Comparison of ENCODE assay signal across 9 cellular contexts in the genomic region with DNA sequence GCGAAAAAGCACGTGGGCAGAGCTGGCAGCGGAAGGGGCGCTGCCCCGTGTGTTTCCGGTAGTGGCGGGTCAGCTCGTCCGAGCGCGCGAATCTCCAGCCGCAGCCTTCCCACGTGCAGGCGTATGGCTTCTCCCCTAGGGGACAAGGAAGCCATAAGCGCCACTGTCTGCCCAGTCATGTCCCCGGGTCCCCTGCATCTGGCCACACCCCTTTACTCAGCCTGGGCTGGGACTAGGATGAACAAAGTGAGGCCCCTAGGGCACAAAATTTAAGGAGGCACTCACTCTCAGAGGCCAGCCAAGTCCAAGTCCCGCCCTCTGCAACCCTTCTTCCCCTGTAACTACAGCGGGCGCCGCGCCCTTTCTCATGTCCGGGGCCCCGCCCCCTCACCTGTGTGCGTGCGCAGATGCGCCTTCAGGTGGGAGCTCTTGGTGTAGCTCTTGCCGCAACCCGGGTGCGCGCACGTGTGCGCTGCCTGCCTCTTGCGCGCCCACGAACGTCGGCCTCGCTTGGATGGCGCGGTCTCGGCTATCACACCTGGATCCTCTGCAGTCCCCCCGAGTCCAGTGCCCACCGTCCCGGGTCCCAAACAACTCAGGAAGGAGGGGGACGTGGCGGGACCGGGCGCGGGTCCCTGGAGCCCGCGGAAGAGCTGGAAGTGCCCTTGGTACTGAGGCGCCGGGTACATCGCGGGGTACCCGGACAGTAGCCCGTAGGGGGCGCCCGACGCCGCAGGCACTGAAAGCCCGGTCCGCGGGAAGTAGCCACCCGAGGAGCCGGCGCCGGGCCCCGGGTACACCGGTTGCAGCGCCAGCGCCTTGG. TPM values are rescaled to one million over a fixed set of nuclear protein-coding genes. Genes with fewer than 3 reads are reported as not detected.
DNase-seq lines count a peak whose midpoint lies in the region; ATAC-seq, FAIRE-seq and TF ChIP-seq lines count a peak whose summit lies in the region.
"Had no signal": no experiment of that assay in that cellular context is flagged by ENCODE, and none has a peak within 500 bp of the region (broad histone marks: within the 10 kb centered on the region; RNA-seq: fewer than 3 reads in every experiment).

No MANE protein-coding gene starts in this region.

- no TSS peak for BruUV-seq in endothelial cell of umbilical vein (replicated peaks; lab: Mats Ljungman, UMichigan)

- H3K4me1 Mint-ChIP-seq in activated CD8-positive, alpha-beta memory T cell treated with anti-CD3 and anti-CD28 coated beads, Interleukin-2, amount 10 ng/mL, durations not matched to agents 7 days and 5 days, result peaks cover 36% of the 10 kb centered on the region

- dilution Hi-C loops in endothelial cell of umbilical vein (cut with MboI; ENCODE audit: extremely low pct_ligation_motif_present, low sequenced_read_pairs), result no loop called here

- H3K4me1 ChIP-seq in A549, result no peaks in the 10 kb centered on the region
- H3K4me1 ChIP-seq in endothelial cell of umbilical vein (ENCODE audit: control insufficient read depth, extremely low read depth, insufficient read depth, low read length), result peaks cover 4% of the 10 kb centered on the region

- peak overlapping the region; percentile 87 for H3K27ac Mint-ChIP-seq in activated CD8-positive, alpha-beta memory T cell treated with anti-CD3 and anti-CD28 coated beads, Interleukin-2, amount 10 ng/mL, durations not matched to agents 7 days and 5 days

- peaks cover 3% of the 10 kb centered on the region for H3K9me3 Mint-ChIP-seq in activated CD8-positive, alpha-beta memory T cell treated with anti-CD3 and anti-CD28 coated beads, Interleukin-2, amount 10 ng/mL, durations not matched to agents 7 days and 5 days (ENCODE audit: low read depth)

- ATAC-seq in A549, result peak; percentile 71 to 78
- ATAC-seq in GM19328 (IDR thresholded peaks at IDR 0.05; ENCODE audit: unreplicated experiment), result peak; percentile 32
- ATAC-seq in activated CD8-positive, alpha-beta memory T cell treated with anti-CD3 and anti-CD28 coated beads, Interleukin-2, amount 10 ng/mL, durations not matched to agents 7 days and 5 days, result peak; percentile 70

- peak overlapping the region; percentile 83 for H3K4me3 Mint-ChIP-seq in activated CD8-positive, alpha-beta memory T cell treated with anti-CD3 and anti-CD28 coated beads, Interleukin-2, amount 10 ng/mL, durations not matched to agents 7 days and 5 days

- peak; percentile 68 for TF ChIP-seq CTCF in A549 (IDR thresholded peaks at IDR 0.05)
- peak; percentile 53 to 76 for TF ChIP-seq CTCF in endothelial cell of umbilical vein (IDR thresholded peaks at IDR 0.05; ENCODE audit: extremely low read depth in 1 of 2, insufficient read depth in 1 of 2, low read depth in 1 of 2, low read length in 2 of 2)

- intact Hi-C loops in endothelial cell of umbilical vein (cut with micrococcal nuclease), result loop anchor here (1.0 kb wide), 1 partner anchor 80 kb away; no protein-coding TSS in a partner anchor

- no peak for TF ChIP-seq EP300 in A549 (IDR thresholded peaks at IDR 0.05)

- no peaks in the 10 kb centered on the region for H4K20me1 ChIP-seq in endothelial cell of umbilical vein (replicated peaks; ENCODE audit: control insufficient read depth, extremely low read depth, insufficient read depth, low read length)

- WGBS in A549 (ENCODE audit: missing lambda C conversion rate), result 60% methylated on average over 25 of the region's 73 CpGs

- CTCF ChIA-PET in A549 (lab: Yijun Ruan, JAX) (interaction anchor here (0.6 to 4.5 kb wide), 21 partner anchors 9 to 119 kb away, joined by 3 to 17 read pairs (median 3); a partner anchor contains a TSS), endothelial cell of umbilical vein (lab: Charles Lee) (interaction anchor here (0.5 to 1.5 kb wide), 11 partner anchors 9 to 1396 kb away, joined by 3 to 12 read pairs (median 3); a partner anchor contains a TSS)
- CTCF ChIA-PET in activated CD8-positive, alpha-beta memory T cell treated with anti-CD3 and anti-CD28 coated beads, Interleukin-2, amount 10 ng/mL, durations not matched to agents 7 days and 5 days (lab: Charles Lee), result interaction anchor here (0.6 to 10.6 kb wide), 40 partner anchors 9 to 1595 kb away, joined by 3 to 163 read pairs (median 4); a partner anchor contains a TSS

- TF ChIP-seq RAD21 in A549 (conservative IDR thresholded peaks at IDR 0.05 in 1 of 2, IDR thresholded peaks at IDR 0.05 in 1 of 2), result peak; percentile 16 to 47; a peak in 3 of 5 replicates

- peaks cover 9% of the 10 kb centered on the region; the same call in 2 of the 3 replicates for H3K9me3 ChIP-seq in A549
- no peaks in the 10 kb centered on the region for H3K9me3 ChIP-seq in endothelial cell of umbilical vein (replicated peaks; ENCODE audit: control insufficient read depth, insufficient read depth, low read length)

- no peaks in the 10 kb centered on the region for H3K9me1 ChIP-seq in endothelial cell of umbilical vein (replicated peaks; ENCODE audit: control insufficient read depth, extremely low read depth, insufficient read depth, low read length)

- no peaks in the 10 kb centered on the region for H3K27me3 Mint-ChIP-seq in activated CD8-positive, alpha-beta memory T cell treated with anti-CD3 and anti-CD28 coated beads, Interleukin-2, amount 10 ng/mL, durations not matched to agents 7 days and 5 days

- H3K36me3 Mint-ChIP-seq in activated CD8-positive, alpha-beta memory T cell treated with anti-CD3 and anti-CD28 coated beads, Interleukin-2, amount 10 ng/mL, durations not matched to agents 7 days and 5 days, result peaks cover 5% of the 10 kb centered on the region

- H3K9ac ChIP-seq in endothelial cell of umbilical vein (replicated peaks; ENCODE audit: extremely low read depth, insufficient read depth, low read length), result no peak overlapping the region

- POLR2A ChIA-PET in A549 (lab: Yijun Ruan, JAX) (interaction anchor here (0.6 kb wide), 1 partner anchor 80 kb away, joined by 3 read pairs; no protein-coding TSS in a partner anchor), endothelial cell of umbilical vein (lab: Charles Lee) (no interaction called here)

- peak overlapping the region; percentile 51 for H2AFZ ChIP-seq in endothelial cell of umbilical vein (ENCODE audit: low read depth, low read length)

- no peaks in the 10 kb centered on the region for H3K79me2 ChIP-seq in endothelial cell of umbilical vein (ENCODE audit: control insufficient read depth, insufficient read depth, low read length)

- no peak for TF ChIP-seq POLR2A in A549 (IDR thresholded peaks at IDR 0.05; ENCODE audit: low read length)
- TF ChIP-seq POLR2A in endothelial cell of umbilical vein (IDR thresholded peaks at IDR 0.05; ENCODE audit: low read depth, low read length), result no peak

- DNase-seq in A549 (ENCODE audit: low read depth in 1 of 2, low spot score in 1 of 2), result peak; percentile 54 to 74
- DNase-seq in NCI-H526 (lab: John Stamatoyannopoulos, UW), result peak; percentile 80 to 95
- DNase-seq in activated CD8-positive, alpha-beta memory T cell treated with anti-CD3 and anti-CD28 coated beads, Interleukin-2, amount 10 ng/mL, durations not matched to agents 7 days and 5 days, result peak; percentile 96
- peak; percentile 45 for DNase-seq in endothelial cell of umbilical vein (ENCODE audit: low read depth, low spot score)
- DNase-seq in mucosa of gallbladder (ENCODE audit: low spot score), result peak; percentile 84
- peak; percentile 79 to 81 for DNase-seq in stimulated activated CD8-positive, alpha-beta memory T cell treated with anti-CD3 and anti-CD28 coated beads, Interleukin-7, amount 100 ng/mL, for 4 hours (ENCODE audit: low read depth in 2 of 2)
- no peak for DNase-seq in kidney glomerular epithelial cell (lab: John Stamatoyannopoulos, UW)
- DNase-seq: DND-41 had no signal

- peak overlapping the region; percentile 65 for H3K4me2 ChIP-seq in A549
- H3K4me2 ChIP-seq in endothelial cell of umbilical vein (ENCODE audit: insufficient read depth, low read length), result peak overlapping the region; percentile 16

- FAIRE-seq in A549 (lab: Jason Lieb, UNC) (no peak), endothelial cell of umbilical vein (lab: Jason Lieb, UNC) (no peak)

- H3K4me3 ChIP-seq in A549 (peak overlapping the region; percentile 36), endothelial cell of umbilical vein (replicated peaks in 1 of 3; ENCODE audit: insufficient read depth in 1 of 3, low read depth in 1 of 3, low read length in 3 of 3) (peak overlapping the region in 2 of 3 experiments; percentile 17 to 21)

- H3K27ac ChIP-seq in A549, result peak overlapping the region in 1 of 2 experiments; percentile 83; a peak in 4 of 6 replicates
- H3K27ac ChIP-seq in endothelial cell of umbilical vein (ENCODE audit: insufficient read depth, low read depth, low read length), result no peak overlapping the region

- no peaks in the 10 kb centered on the region for H3K36me3 ChIP-seq in endothelial cell of umbilical vein (ENCODE audit: control insufficient read depth in 2 of 2, extremely low read depth in 1 of 2, insufficient read depth in 2 of 2, low read length in 2 of 2)

- peaks cover 12 to 22% of the 10 kb centered on the region in 2 experiments for H3K27me3 ChIP-seq in endothelial cell of umbilical vein (ENCODE audit: control insufficient read depth in 2 of 2, insufficient read depth in 2 of 2, low read length in 2 of 2)

RNA-seq across cellular contexts. Expression of a gene that starts 1.9 kb away (rescaled TPM):
- polyA plus RNA-seq in A549 (2011; rRNA removed) (not detected in 2 replicates), A549 (2017; fragmentation: RNase III; extraction: RNeasy Plus Mini Kit Qiagen cat#74134 plus additional on column Dnase treatment) (not detected in 3 replicates), endothelial cell of umbilical vein (not detected in 2 replicates)
- polyA plus RNA-seq in A549 (2012; cell fraction: cytosol; rRNA removed), result 0.04 TPM in 2 replicates
- polyA plus RNA-seq in A549 (2012; cell fraction: nucleus; rRNA removed), result 0.05 TPM in 1 of 2 replicates, not detected in the other
- polyA minus RNA-seq in A549 (2011; rRNA and poly(A)+ RNA removed), result not detected in 2 replicates
- total RNA-seq in activated CD8-positive, alpha-beta memory T cell treated with anti-CD3 and anti-CD28 coated beads, Interleukin-2, amount 10 ng/mL, durations not matched to agents 7 days and 5 days, result under 1 TPM; 0.29 to 0.45 TPM
- total RNA-seq in endothelial cell of umbilical vein (not detected in 2 replicates), mucosa of gallbladder (not detected)
- not detected in 2 replicates for polyA plus RNA-seq in endothelial cell of umbilical vein (2011; cell fraction: cytosol; rRNA removed)
- not detected in 2 replicates for polyA plus RNA-seq in endothelial cell of umbilical vein (2011; cell fraction: nucleus; rRNA removed)
- not detected in 2 replicates for polyA plus RNA-seq in endothelial cell of umbilical vein (2012)
- polyA minus RNA-seq in endothelial cell of umbilical vein, result 0.22 and 1.1 TPM in 2 replicates
- not detected for polyA minus RNA-seq in endothelial cell of umbilical vein (2011; cell fraction: cytosol; rRNA and poly(A)+ RNA removed)
- not detected in 2 replicates for polyA minus RNA-seq in endothelial cell of umbilical vein (2011; cell fraction: nucleus; rRNA and poly(A)+ RNA removed)

RNA-seq across cellular contexts. Expression of a gene that starts 3.9 kb away (rescaled TPM):
- polyA plus RNA-seq in A549 (2011; rRNA removed), result 15.7 and 22.9 TPM in 2 replicates
- 17.2 and 23.2 TPM in 2 replicates for polyA plus RNA-seq in A549 (2012; cell fraction: cytosol; rRNA removed)
- polyA plus RNA-seq in A549 (2012; cell fraction: nucleus; rRNA removed), result 13.7 and 14.1 TPM in 2 replicates
- 19.9 to 24.9 TPM (median 24.6 TPM) in 3 replicates for polyA plus RNA-seq in A549 (2017; fragmentation: RNase III; extraction: RNeasy Plus Mini Kit Qiagen cat#74134 plus additional on column Dnase treatment)
- 16.9 and 20.2 TPM in 2 replicates for polyA minus RNA-seq in A549 (2011; rRNA and poly(A)+ RNA removed)
- total RNA-seq in activated CD8-positive, alpha-beta memory T cell treated with anti-CD3 and anti-CD28 coated beads, Interleukin-2, amount 10 ng/mL, durations not matched to agents 7 days and 5 days, result 10 to 100 TPM; 32.5 to 34.1 TPM
- 31.3 and 34.8 TPM in 2 replicates for total RNA-seq in endothelial cell of umbilical vein
- polyA plus RNA-seq in endothelial cell of umbilical vein, result 51.9 and 60.6 TPM in 2 replicates
- polyA plus RNA-seq in endothelial cell of umbilical vein (2011; cell fraction: cytosol; rRNA removed), result 33.5 and 38.1 TPM in 2 replicates
- polyA plus RNA-seq in endothelial cell of umbilical vein (2011; cell fraction: nucleus; rRNA removed), result 6.9 and 7.7 TPM in 2 replicates
- 35.9 and 36.7 TPM in 2 replicates for polyA plus RNA-seq in endothelial cell of umbilical vein (2012)
- 27.4 and 34.9 TPM in 2 replicates for polyA minus RNA-seq in endothelial cell of umbilical vein
- polyA minus RNA-seq in endothelial cell of umbilical vein (2011; cell fraction: cytosol; rRNA and poly(A)+ RNA removed), result 29.0 TPM
- 5.8 and 6.0 TPM in 2 replicates for polyA minus RNA-seq in endothelial cell of umbilical vein (2011; cell fraction: nucleus; rRNA and poly(A)+ RNA removed)
- total RNA-seq in mucosa of gallbladder, result 48.7 TPM

RNA-seq across cellular contexts. Expression of a gene that starts 5.8 kb away (rescaled TPM):
- 8.0 and 8.8 TPM in 2 replicates for polyA plus RNA-seq in A549 (2011; rRNA removed)
- polyA plus RNA-seq in A549 (2012; cell fraction: cytosol; rRNA removed), result 19.2 and 21.1 TPM in 2 replicates
- 54.9 and 68.4 TPM in 2 replicates for polyA plus RNA-seq in A549 (2012; cell fraction: nucleus; rRNA removed)
- polyA plus RNA-seq in A549 (2017; fragmentation: RNase III; extraction: RNeasy Plus Mini Kit Qiagen cat#74134 plus additional on column Dnase treatment), result 14.9 to 18.8 TPM (median 15.2 TPM) in 3 replicates
- 6.7 and 9.1 TPM in 2 replicates for polyA minus RNA-seq in A549 (2011; rRNA and poly(A)+ RNA removed)
- total RNA-seq in activated CD8-positive, alpha-beta memory T cell treated with anti-CD3 and anti-CD28 coated beads, Interleukin-2, amount 10 ng/mL, durations not matched to agents 7 days and 5 days, result 10 to 100 TPM; 38.7 to 46.1 TPM
- 27.1 and 27.3 TPM in 2 replicates for total RNA-seq in endothelial cell of umbilical vein
- polyA plus RNA-seq in endothelial cell of umbilical vein, result 35.8 and 39.8 TPM in 2 replicates
- 27.1 and 33.3 TPM in 2 replicates for polyA plus RNA-seq in endothelial cell of umbilical vein (2011; cell fraction: cytosol; rRNA removed)
- polyA plus RNA-seq in endothelial cell of umbilical vein (2011; cell fraction: nucleus; rRNA removed), result 46.7 and 48.3 TPM in 2 replicates
- 14.4 and 17.3 TPM in 2 replicates for polyA plus RNA-seq in endothelial cell of umbilical vein (2012)
- polyA minus RNA-seq in endothelial cell of umbilical vein, result 17.8 and 18.2 TPM in 2 replicates
- polyA minus RNA-seq in endothelial cell of umbilical vein (2011; cell fraction: cytosol; rRNA and poly(A)+ RNA removed), result 23.5 TPM
- 9.9 and 12.6 TPM in 2 replicates for polyA minus RNA-seq in endothelial cell of umbilical vein (2011; cell fraction: nucleus; rRNA and poly(A)+ RNA removed)
- total RNA-seq in mucosa of gallbladder, result 33.7 TPM

RNA-seq across cellular contexts. Expression of a gene that starts 34.0 kb away (rescaled TPM):
- 0.13 and 0.41 TPM in 2 replicates for polyA plus RNA-seq in A549 (2011; rRNA removed)
- polyA plus RNA-seq in A549 (2012; cell fraction: cytosol; rRNA removed), result 0.42 and 0.49 TPM in 2 replicates
- 0.19 and 0.37 TPM in 2 replicates for polyA plus RNA-seq in A549 (2012; cell fraction: nucleus; rRNA removed)
- 0.25 to 0.40 TPM (median 0.39 TPM) in 3 replicates for polyA plus RNA-seq in A549 (2017; fragmentation: RNase III; extraction: RNeasy Plus Mini Kit Qiagen cat#74134 plus additional on column Dnase treatment)
- 0.17 TPM in 1 of 2 replicates, not detected in the other for polyA minus RNA-seq in A549 (2011; rRNA and poly(A)+ RNA removed)
- 1 to 10 TPM; 2.2 to 2.5 TPM for total RNA-seq in activated CD8-positive, alpha-beta memory T cell treated with anti-CD3 and anti-CD28 coated beads, Interleukin-2, amount 10 ng/mL, durations not matched to agents 7 days and 5 days
- 0.27 TPM in 1 of 2 replicates, not detected in the other for total RNA-seq in endothelial cell of umbilical vein
- 0.16 and 0.25 TPM in 2 replicates for polyA plus RNA-seq in endothelial cell of umbilical vein
- 0.31 and 0.34 TPM in 2 replicates for polyA plus RNA-seq in endothelial cell of umbilical vein (2011; cell fraction: cytosol; rRNA removed)
- 0.15 and 0.21 TPM in 2 replicates for polyA plus RNA-seq in endothelial cell of umbilical vein (2011; cell fraction: nucleus; rRNA removed)
- polyA plus RNA-seq in endothelial cell of umbilical vein (2012), result 0.23 and 0.71 TPM in 2 replicates
- polyA minus RNA-seq in endothelial cell of umbilical vein, result not detected in 2 replicates
- not detected for polyA minus RNA-seq in endothelial cell of umbilical vein (2011; cell fraction: cytosol; rRNA and poly(A)+ RNA removed)
- polyA minus RNA-seq in endothelial cell of umbilical vein (2011; cell fraction: nucleus; rRNA and poly(A)+ RNA removed), result not detected in 2 replicates
- total RNA-seq in mucosa of gallbladder, result not detected

RNA-seq across cellular contexts. Expression of a gene that starts 46.8 kb away (rescaled TPM):
- polyA plus RNA-seq in A549 (2011; rRNA removed) (1.4 and 1.8 TPM in 2 replicates), A549 (2017; fragmentation: RNase III; extraction: RNeasy Plus Mini Kit Qiagen cat#74134 plus additional on column Dnase treatment) (1.8 to 3.0 TPM (median 2.2 TPM) in 3 replicates), endothelial cell of umbilical vein (0.16 and 0.46 TPM in 2 replicates)
- polyA plus RNA-seq in A549 (2012; cell fraction: cytosol; rRNA removed), result 2.4 and 3.3 TPM in 2 replicates
- 9.0 and 10.9 TPM in 2 replicates for polyA plus RNA-seq in A549 (2012; cell fraction: nucleus; rRNA removed)
- polyA minus RNA-seq in A549 (2011; rRNA and poly(A)+ RNA removed), result 1.3 and 1.5 TPM in 2 replicates
- total RNA-seq in activated CD8-positive, alpha-beta memory T cell treated with anti-CD3 and anti-CD28 coated beads, Interleukin-2, amount 10 ng/mL, durations not matched to agents 7 days and 5 days, result 1 to 10 TPM in 1 of 2 experiments, under 1 TPM in 1; 0.67 to 2.5 TPM
- total RNA-seq in endothelial cell of umbilical vein (0.13 and 0.69 TPM in 2 replicates), mucosa of gallbladder (0.83 TPM)
- 0.18 and 0.45 TPM in 2 replicates for polyA plus RNA-seq in endothelial cell of umbilical vein (2011; cell fraction: cytosol; rRNA removed)
- 0.43 and 0.74 TPM in 2 replicates for polyA plus RNA-seq in endothelial cell of umbilical vein (2011; cell fraction: nucleus; rRNA removed)
- 0.64 and 0.95 TPM in 2 replicates for polyA plus RNA-seq in endothelial cell of umbilical vein (2012)
- 0.32 and 0.72 TPM in 2 replicates for polyA minus RNA-seq in endothelial cell of umbilical vein
- 1.5 TPM for polyA minus RNA-seq in endothelial cell of umbilical vein (2011; cell fraction: cytosol; rRNA and poly(A)+ RNA removed)
- 0.48 TPM in 1 of 2 replicates, not detected in the other for polyA minus RNA-seq in endothelial cell of umbilical vein (2011; cell fraction: nucleus; rRNA and poly(A)+ RNA removed)
